ENCODE assay signal across 9 cellular contexts in the genomic region with DNA sequence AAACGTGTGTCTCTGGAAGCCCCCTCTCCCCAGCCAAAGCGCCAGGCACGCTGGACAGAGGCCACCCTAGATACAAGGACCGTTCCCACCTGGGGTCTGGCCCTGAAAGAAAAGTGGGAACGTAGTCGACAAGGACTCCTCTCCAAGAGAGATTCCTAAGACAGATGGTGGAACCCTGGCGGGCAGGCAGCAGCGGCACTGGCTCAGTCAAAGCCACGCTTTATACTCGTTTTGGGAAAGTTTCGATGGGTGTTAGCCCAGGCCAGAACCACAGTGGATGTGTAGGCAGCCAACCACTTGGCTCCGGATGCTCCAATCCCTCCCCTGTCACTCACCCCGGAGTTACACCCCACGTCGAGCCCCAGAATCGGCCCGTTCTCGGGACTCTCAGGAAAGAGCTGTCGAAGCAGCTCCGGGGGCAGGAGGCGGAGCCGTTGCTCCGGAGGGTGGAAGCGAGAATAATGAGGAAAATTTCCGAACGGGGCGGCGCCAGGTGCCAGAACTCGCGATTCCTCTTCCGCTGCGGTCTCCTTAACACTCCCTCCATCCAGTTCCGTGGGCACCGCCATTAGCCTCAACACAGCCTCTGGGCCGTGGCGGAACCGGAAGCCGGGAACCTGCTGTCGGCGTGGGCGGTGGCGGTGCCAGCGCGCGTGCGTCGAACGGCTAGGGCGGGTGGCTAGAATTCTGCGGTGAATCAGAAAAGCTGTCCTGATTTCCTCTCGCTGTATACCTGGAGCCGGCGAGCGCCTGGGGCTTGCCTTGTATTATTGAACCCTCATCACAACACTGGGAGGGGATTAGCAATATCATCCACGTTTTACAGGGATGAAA. TPM values are rescaled to one million over a fixed set of nuclear protein-coding genes. Genes with fewer than 3 reads are reported as not detected.
DNase-seq lines count a peak whose midpoint lies in the region; ATAC-seq, FAIRE-seq and TF ChIP-seq lines count a peak whose summit lies in the region.
"Had no signal": no experiment of that assay in that cellular context is flagged by ENCODE, and none has a peak within 500 bp of the region (broad histone marks: within the 10 kb centered on the region; RNA-seq: fewer than 3 reads in every experiment).

Gene BCDIN3D (minus strand): TSS at position 588 of the 834 bp plus-strand sequence. CDS start 19 bp downstream, at position 569.

- H3K4me1 Mint-ChIP-seq in activated CD4-positive, alpha-beta T cell treated with anti-CD3 and anti-CD28 coated beads, Interleukin-2, amount 10 ng/mL, durations not matched to agents 24 days and 14 days, result peaks cover 31% of the 10 kb centered on the region

- no peaks in the 10 kb centered on the region for H4K20me1 ChIP-seq in HepG2 (ENCODE audit: insufficient read depth, low read length)

- POLR2A ChIA-PET in HepG2 (lab: Yijun Ruan, JAX), result interaction anchor here (0.7 to 2.1 kb wide), 16 partner anchors 9 to 578 kb away, joined by 3 to 39 read pairs (median 4); partner anchors contain the start of genes NCKAP5L, PRPF40B and TMBIM6

- H3K4me2 ChIP-seq in HepG2 (ENCODE audit: low read depth, low read length), result peak within 1 kb of the TSS; percentile 96

- H3K36me3 Mint-ChIP-seq in activated CD4-positive, alpha-beta T cell treated with anti-CD3 and anti-CD28 coated beads, Interleukin-2, amount 10 ng/mL, durations not matched to agents 24 days and 14 days (ENCODE audit: low read depth), result peaks cover 8% of the 10 kb centered on the region

- in situ Hi-C loops in HepG2 (cut with HindIII; ENCODE audit: extremely low pct_ligation_motif_present, low pct_unique_long_range_greater_than_20kb), result no loop called here

- 0% methylated on average over 5 of the region's 55 CpGs for WGBS in HepG2 (ENCODE audit: low lambda C conversion rate)

- peaks cover 5% of the 10 kb centered on the region for H3K4me1 ChIP-seq in BE2C
- H3K4me1 ChIP-seq in HepG2 (ENCODE audit: insufficient read depth, low read length), result peaks cover 19% of the 10 kb centered on the region

- H3K27ac ChIP-seq in coronary artery (peak within 1 kb of the TSS; percentile 87 to 94), HepG2 (ENCODE audit: extremely low read length, insufficient read depth, low read length) (peak within 1 kb of the TSS; percentile 92)

- TF ChIP-seq EP300 in HepG2 (IDR thresholded peaks at IDR 0.05; ENCODE audit: low read depth in 2 of 2, low read length in 2 of 2) (no peak), HepG2 (CRISPR knock-in tag; IDR thresholded peaks at IDR 0.05; ENCODE audit: borderline replicate concordance) (no peak)

- BruUV-seq in HepG2 (replicated peaks; lab: Mats Ljungman, UMichigan), result TSS peak; percentile 90

- FAIRE-seq in HepG2 (lab: Jason Lieb, UNC), result peak; percentile 74
- FAIRE-seq: endometrium had no signal

- TF ChIP-seq POLR2A in HepG2 (IDR thresholded peaks at IDR 0.05; ENCODE audit: insufficient read depth in 1 of 2, low read depth in 2 of 2, low read length in 2 of 2), result peak; percentile 75 to 83

- H3K27ac Mint-ChIP-seq in activated CD4-positive, alpha-beta T cell treated with anti-CD3 and anti-CD28 coated beads, Interleukin-2, amount 10 ng/mL, durations not matched to agents 24 days and 14 days, result peak within 1 kb of the TSS; percentile 94

- TF ChIP-seq CTCF in BE2C (IDR thresholded peaks at IDR 0.05; ENCODE audit: low read depth, low read length), result no peak
- TF ChIP-seq CTCF in coronary artery (IDR thresholded peaks at IDR 0.05), result no peak
- TF ChIP-seq CTCF in HepG2 (CRISPR knock-in tag; IDR thresholded peaks at IDR 0.05), result no peak

- peak within 1 kb of the TSS; percentile 84 for H2AFZ ChIP-seq in HepG2 (ENCODE audit: low read length)

- H3K27me3 Mint-ChIP-seq in activated CD4-positive, alpha-beta T cell treated with anti-CD3 and anti-CD28 coated beads, Interleukin-2, amount 10 ng/mL, durations not matched to agents 24 days and 14 days, result peaks cover 2% of the 10 kb centered on the region

- peak; percentile 94 for DNase-seq in BE2C
- peak; percentile 40 for DNase-seq in NCI-H524 treated with DMSO at 0.1 percent for 48 hours (lab: John Stamatoyannopoulos, UW)
- peak; percentile 98 for DNase-seq in activated CD4-positive, alpha-beta T cell treated with anti-CD3 and anti-CD28 coated beads, Interleukin-2, amount 10 ng/mL, durations not matched to agents 24 days and 14 days
- DNase-seq in coronary artery (ENCODE audit: low spot score), result peak; percentile 95
- peak; percentile 83 for DNase-seq in HepG2 (ENCODE audit: low spot score)
- DNase-seq in stimulated activated CD4-positive, alpha-beta T cell treated with anti-CD3 and anti-CD28 coated beads, Interleukin-2, amount 100 ng/mL, for 48 hours, result peak; percentile 93 to 95

- H3K9me3 ChIP-seq in BE2C (no peaks in the 10 kb centered on the region), HepG2 (ENCODE audit: low read length) (no peaks in the 10 kb centered on the region)

- no peak for TF ChIP-seq RAD21 in HepG2 (CRISPR knock-in tag; IDR thresholded peaks at IDR 0.05)

- H3K4me3 ChIP-seq in BE2C (ENCODE audit: low read depth, low read length) (peak within 1 kb of the TSS; percentile 75), coronary artery (peak within 1 kb of the TSS; percentile 77), HepG2 (replicated peaks in 1 of 3; ENCODE audit: insufficient read depth in 1 of 3, low read depth in 2 of 3, low read length in 3 of 3) (peak within 1 kb of the TSS; percentile 94 to 99 (median 97))

- H3K9ac ChIP-seq in HepG2 (ENCODE audit: insufficient read depth, low read depth, low read length), result peak within 1 kb of the TSS; percentile 93

- H3K36me3 ChIP-seq in BE2C (no peaks in the 10 kb centered on the region), HepG2 (replicated peaks in 1 of 2; ENCODE audit: control insufficient read depth in 1 of 2, insufficient read depth in 2 of 2, low read length in 2 of 2) (no peaks in the 10 kb centered on the region)

- peak within 1 kb of the TSS; percentile 96 for H3K4me3 Mint-ChIP-seq in activated CD4-positive, alpha-beta T cell treated with anti-CD3 and anti-CD28 coated beads, Interleukin-2, amount 10 ng/mL, durations not matched to agents 24 days and 14 days

- no peaks in the 10 kb centered on the region for H3K27me3 ChIP-seq in BE2C
- H3K27me3 ChIP-seq in HepG2 (ENCODE audit: control insufficient read depth in 1 of 2, insufficient read depth in 2 of 2, low read length in 2 of 2), result peaks cover 0 to 3% of the 10 kb centered on the region in 2 experiments; a peak in 1 of 5 replicates

- H3K9me3 Mint-ChIP-seq in activated CD4-positive, alpha-beta T cell treated with anti-CD3 and anti-CD28 coated beads, Interleukin-2, amount 10 ng/mL, durations not matched to agents 24 days and 14 days, result peaks cover 5% of the 10 kb centered on the region

- intact Hi-C loops in activated CD4-positive, alpha-beta T cell treated with anti-CD3 and anti-CD28 coated beads, Interleukin-2, amount 10 ng/mL, durations not matched to agents 24 days and 14 days (cut with micrococcal nuclease), result loop anchor here (1.0 to 5.0 kb wide), 4 partner anchors 14 to 220 kb away; partner anchors contain the start of genes NCKAP5L, PRPF40B and TMBIM6
- intact Hi-C loops in HepG2 (cut with micrococcal nuclease; ENCODE audit: unreplicated experiment), result no loop called here

- peaks cover 7% of the 10 kb centered on the region for H3K79me2 ChIP-seq in HepG2 (ENCODE audit: insufficient read depth, low read length)

- ATAC-seq in GM19324 (IDR thresholded peaks at IDR 0.05; ENCODE audit: low FRiP score, unreplicated experiment) (peak; percentile 87), HG03460 (IDR thresholded peaks at IDR 0.05; ENCODE audit: unreplicated experiment) (peak; percentile 81), HepG2 (peak; percentile 97)

- CTCF ChIA-PET in HepG2 (lab: Yijun Ruan, JAX; ENCODE audit: low intra/inter-chr PET ratio, low total read pairs), result no interaction called here

TF ChIP-seq in HepG2, 621 proteins besides CTCF, POLR2A, EP300 and RAD21 (continues in another document):
- TF ChIP-seq PTBP1 (IDR thresholded peaks at IDR 0.05; ENCODE audit: low read depth, low read length, poor library complexity, severe bottlenecking), result no peak
- peak; percentile 61; the same call in 1 of the 2 replicates for TF ChIP-seq KLF15 (CRISPR knock-in tag; IDR thresholded peaks at IDR 0.05; ENCODE audit: borderline replicate concordance)
- no peak for TF ChIP-seq ZNF652 (CRISPR knock-in tag; IDR thresholded peaks at IDR 0.05; ENCODE audit: borderline replicate concordance, low read depth)
- no peak for TF ChIP-seq MLLT10 (CRISPR knock-in tag; IDR thresholded peaks at IDR 0.05)
- TF ChIP-seq RCOR2 (CRISPR knock-in tag; IDR thresholded peaks at IDR 0.05), result no peak
- no peak for TF ChIP-seq HNF4A (CRISPR knock-in tag; IDR thresholded peaks at IDR 0.05)
- TF ChIP-seq TCF12 (IDR thresholded peaks at IDR 0.05), result no peak
- TF ChIP-seq TCF12 (CRISPR knock-in tag; IDR thresholded peaks at IDR 0.05), result no peak

RNA-seq across cellular contexts. Expression of gene BCDIN3D, which starts in this region (rescaled TPM):
- polyA plus RNA-seq in BE2C (2012; ENCODE audit: insufficient read depth, insufficient read length, low read depth), result 10.0 TPM
- total RNA-seq in activated CD4-positive, alpha-beta T cell treated with anti-CD3 and anti-CD28 coated beads, Interleukin-2, amount 10 ng/mL, durations not matched to agents 24 days and 14 days, result 2.9 and 3.5 TPM in 2 replicates
- 1.8 and 2.5 TPM in 2 replicates for total RNA-seq in HepG2 (2016; rRNA removed; fragmentation: Illumina TruSeq; extraction: Trizol)
- total RNA-seq in HepG2 (2016; cell fraction: cytosol; rRNA removed; fragmentation: Illumina TruSeq; extraction: Trizol; ENCODE audit: low read depth), result 1.6 and 1.7 TPM in 2 replicates
- 2.2 and 3.0 TPM in 2 replicates for total RNA-seq in HepG2 (2016; cell fraction: insoluble cytoplasmic fraction; rRNA removed; fragmentation: Illumina TruSeq; extraction: Trizol)
- 2.1 and 3.4 TPM in 2 replicates for total RNA-seq in HepG2 (2016; cell fraction: membrane; rRNA removed; fragmentation: Illumina TruSeq; extraction: Trizol)
- total RNA-seq in HepG2 (2016; cell fraction: nucleus; rRNA removed; fragmentation: Illumina TruSeq; extraction: Trizol), result 2.6 and 3.0 TPM in 2 replicates
- polyA plus RNA-seq in HepG2 (2011; rRNA removed), result 2.0 and 2.2 TPM in 2 replicates
- polyA plus RNA-seq in HepG2 (2011; cell fraction: cytosol; rRNA removed), result 1.4 and 1.7 TPM in 2 replicates
- polyA plus RNA-seq in HepG2 (2011; cell fraction: nucleus; rRNA removed), result 1.3 and 2.3 TPM in 2 replicates
- polyA plus RNA-seq in HepG2 (2012), result 1.7 and 2.6 TPM in 2 replicates
- polyA plus RNA-seq in HepG2 (2016; cell fraction: cytosol; fragmentation: Illumina TruSeq; extraction: Trizol; ENCODE audit: low read depth), result 0.54 and 0.63 TPM in 2 replicates
- polyA plus RNA-seq in HepG2 (2016; cell fraction: insoluble cytoplasmic fraction; fragmentation: Illumina TruSeq; extraction: Trizol; ENCODE audit: low read depth), result 1.6 and 1.7 TPM in 2 replicates
- polyA plus RNA-seq in HepG2 (2016; cell fraction: membrane; fragmentation: Illumina TruSeq; extraction: Trizol; ENCODE audit: low read depth), result 0.76 and 1.1 TPM in 2 replicates
- polyA plus RNA-seq in HepG2 (2016; cell fraction: nucleus; fragmentation: Illumina TruSeq; extraction: Trizol; ENCODE audit: insufficient read depth, low read depth), result 2.7 and 2.8 TPM in 2 replicates
- 2.9 and 10.2 TPM in 2 replicates for polyA minus RNA-seq in HepG2 (2011; rRNA and poly(A)+ RNA removed; ENCODE audit: low replicate concordance)
- polyA minus RNA-seq in HepG2 (2011; cell fraction: cytosol; rRNA and poly(A)+ RNA removed), result 0.97 and 2.2 TPM in 2 replicates
- polyA minus RNA-seq in HepG2 (2011; cell fraction: nucleus; rRNA and poly(A)+ RNA removed), result 2.8 and 3.5 TPM in 2 replicates

Comparison
In these comparisons a context has a peak if more than half of its experiments do, and no peak if none do; other contexts are left out.
1. Peak in every context shown above with its lines: DNase-seq, ATAC-seq, H3K4me3 ChIP-seq and H3K27ac ChIP-seq.
2. DNase-seq: peak in every context shown above with its lines; median percentile 98 in activated CD4-positive, alpha-beta T cell treated with anti-CD3 and anti-CD28 coated beads, Interleukin-2, amount 10 ng/mL, durations not matched to agents 24 days and 14 days; 95 in coronary artery; 94 in BE2C; 94 in stimulated activated CD4-positive, alpha-beta T cell treated with anti-CD3 and anti-CD28 coated beads, Interleukin-2, amount 100 ng/mL, for 48 hours; 83 in HepG2; 40 in NCI-H524 treated with DMSO at 0.1 percent for 48 hours.